In the genomic region with DNA sequence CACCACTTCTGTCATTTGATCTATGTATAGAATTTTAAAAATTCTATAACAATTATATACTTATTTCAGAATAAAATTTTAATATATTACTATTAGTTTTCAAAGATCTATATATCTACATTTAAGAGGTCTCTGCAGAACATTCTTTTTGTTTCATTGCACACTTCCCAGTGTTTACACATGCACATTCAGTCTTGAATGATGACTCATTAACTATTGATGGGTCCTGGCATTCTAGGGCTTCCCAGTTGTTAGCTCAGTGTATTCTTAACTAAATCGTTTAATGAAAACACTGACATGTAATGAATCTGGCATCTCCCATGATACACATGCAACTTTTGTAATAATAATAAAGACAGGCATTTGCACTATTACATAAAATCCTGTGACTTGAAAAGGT, we compare ENCODE assay signal across 13 cellular contexts.
A peak's percentile ranks its signal among the peaks of the same experiment; 100 is the strongest.
DNase-seq lines count a peak whose midpoint lies in the region; ATAC-seq and TF ChIP-seq lines count a peak whose summit lies in the region.
"Had no signal": no experiment of that assay in that cellular context is flagged by ENCODE, and none has a peak within 500 bp of the region (broad histone marks: within the 10 kb centered on the region; RNA-seq: fewer than 3 reads in every experiment).

No MANE protein-coding gene starts in this region.

- H3K36me3 ChIP-seq in mammary epithelial cell (ENCODE audit: insufficient read depth, low read length): no peaks in the 10 kb centered on the region
- no peaks in the 10 kb centered on the region for H3K36me3 ChIP-seq in thyroid gland

- H3K27ac ChIP-seq in mammary epithelial cell (ENCODE audit: insufficient read depth, low read depth, low read length): no peak overlapping the region
- no peak overlapping the region for H3K27ac ChIP-seq in thyroid gland
- H3K27ac ChIP-seq: C4-2B, thoracic aorta had no signal

- no peaks in the 10 kb centered on the region for H3K27me3 ChIP-seq in mammary epithelial cell (ENCODE audit: insufficient read depth, low read length)
- H3K27me3 ChIP-seq in thyroid gland: no peaks in the 10 kb centered on the region

- 53% methylated on average over 1 of the region's 1 CpG for WGBS in mammary epithelial cell (ENCODE audit: low coverage, missing lambda C conversion rate)
- 83% methylated on average over 1 of the region's 1 CpG for WGBS in thyroid gland, 2 donors

- H3K4me1 ChIP-seq in mammary epithelial cell (ENCODE audit: insufficient read depth, low read length): no peaks in the 10 kb centered on the region
- no peaks in the 10 kb centered on the region for H3K4me1 ChIP-seq in thyroid gland

- no peak overlapping the region for H3K9ac ChIP-seq in mammary epithelial cell (ENCODE audit: insufficient read depth, low read length)

- H3K4me2 ChIP-seq in mammary epithelial cell (ENCODE audit: insufficient read depth, low read depth, low read length): no peak overlapping the region

- CTCF ChIA-PET in mammary epithelial cell (lab: Charles Lee; ENCODE audit: low non-redundant PET): no interaction called here

- in situ Hi-C loops in mammary epithelial cell (cut with MboI; ENCODE audit: low sequenced_read_pairs in 2 of 2): no loop called here

- intact Hi-C loops in mammary epithelial cell (cut with micrococcal nuclease): no loop called here
- intact Hi-C loops in thyroid gland (cut with DNase I): no loop called here

- dilution Hi-C loops in mammary epithelial cell (cut with HindIII; ENCODE audit: low sequenced_read_pairs): no loop called here

- no peak for TF ChIP-seq CTCF in mammary epithelial cell (conservative IDR thresholded peaks at IDR 0.05 in 1 of 2, IDR thresholded peaks at IDR 0.05 in 1 of 2; ENCODE audit: extremely low read depth in 1 of 2, insufficient read depth in 1 of 2, low read depth in 1 of 2, low read length in 2 of 2)
- TF ChIP-seq CTCF in thyroid gland (IDR thresholded peaks at IDR 0.05): no peak

- no TSS peak for BruUV-seq in mammary epithelial cell (replicated peaks; lab: Mats Ljungman, UMichigan)

- no peaks in the 10 kb centered on the region for H3K79me2 ChIP-seq in mammary epithelial cell (ENCODE audit: insufficient read depth, low read length)

- no peak overlapping the region for H2AFZ ChIP-seq in mammary epithelial cell (ENCODE audit: low read depth, low read length)

- H3K4me3 ChIP-seq in mammary epithelial cell (replicated peaks in 1 of 3; ENCODE audit: insufficient read depth in 1 of 3, low read depth in 2 of 3, low read length in 3 of 3) (no peak overlapping the region), thyroid gland (replicated peaks in 1 of 3) (no peak overlapping the region)
- H3K4me3 ChIP-seq: thoracic aorta had no signal

- DNase-seq in AG08395 (ENCODE audit: low spot score) (peak; percentile 22), HT1080 (ENCODE audit: low read depth) (peak; percentile 23), mammary epithelial cell (peak; percentile 26), hepatic stellate cell (ENCODE audit: low spot score) (peak; percentile 27), ureter (ENCODE audit: low spot score) (no peak), thyroid gland (no peak)
- DNase-seq: activated CD8-positive, alpha-beta T cell treated with anti-CD3 and anti-CD28 coated beads, Interleukin-2, amount 10 ng/mL, durations not matched to agents 7 days and 5 days; NCI-H2171 treated with DMSO at 0.1 percent for 48 hours had no signal

- ATAC-seq in GM19467 (IDR thresholded peaks at IDR 0.05; ENCODE audit: unreplicated experiment) (no peak), HG03135 (IDR thresholded peaks at IDR 0.05; ENCODE audit: unreplicated experiment) (no peak)
- ATAC-seq: activated CD8-positive, alpha-beta T cell treated with anti-CD3 and anti-CD28 coated beads, Interleukin-2, amount 10 ng/mL, durations not matched to agents 7 days and 5 days; activated T-helper 17 cell treated with anti-CD3 and anti-CD28 coated beads, Interleukin-2, amount 50 U/mL, for 72 hours had no signal

- no peaks in the 10 kb centered on the region for H4K20me1 ChIP-seq in mammary epithelial cell (ENCODE audit: insufficient read depth, low read length)

- TF ChIP-seq POLR2A in thyroid gland (IDR thresholded peaks at IDR 0.05): no peak

- H3K9me3 ChIP-seq in mammary epithelial cell (replicated peaks; ENCODE audit: insufficient read depth, low read length) (no peaks in the 10 kb centered on the region), thyroid gland (no peaks in the 10 kb centered on the region)
- H3K9me3 ChIP-seq: thoracic aorta had no signal

Comparison
In these comparisons a context has a peak if more than half of its experiments do, and no peak if none do; other contexts are left out.
1. DNase-seq: peak in AG08395 (single experiment), HT1080 (single experiment), mammary epithelial cell (single experiment) and hepatic stellate cell (single experiment); none in ureter (single experiment) and thyroid gland (0 of 2).